ENCODE assay signal across 18 cellular contexts in the genomic region with DNA sequence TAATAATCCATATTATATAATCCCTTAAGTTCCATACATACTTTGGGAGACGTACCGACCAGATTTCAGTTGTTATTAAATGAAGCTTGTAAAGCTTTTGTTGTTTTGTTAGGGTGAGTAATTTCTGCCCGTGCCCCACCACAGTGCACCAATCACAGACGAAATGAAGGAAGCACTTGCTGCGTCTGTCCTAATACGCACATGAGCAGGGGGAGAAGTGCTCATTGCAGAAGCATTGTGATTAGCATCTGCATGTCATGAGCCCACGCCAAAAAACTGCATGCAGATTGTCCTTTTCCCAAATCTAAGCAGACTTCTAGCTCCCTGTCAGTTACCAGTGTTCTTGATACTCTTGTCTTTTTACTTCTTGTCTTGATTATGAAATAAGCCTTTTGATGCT. TPM values are rescaled to one million over a fixed set of nuclear protein-coding genes. Genes with fewer than 3 reads are reported as not detected.
DNase-seq lines count a peak whose midpoint lies in the region; ATAC-seq, FAIRE-seq and TF ChIP-seq lines count a peak whose summit lies in the region.
"Had no signal": no experiment of that assay in that cellular context is flagged by ENCODE, and none has a peak within 500 bp of the region (broad histone marks: within the 10 kb centered on the region; RNA-seq: fewer than 3 reads in every experiment).

No MANE protein-coding gene starts in this region.

- CTCF ChIA-PET in activated naive CD4-positive, alpha-beta T cell treated with anti-CD3 and anti-CD28 coated beads for 36 hours (lab: Charles Lee), result interaction anchor here (0.6 kb wide), 1 partner anchor 12 kb away, joined by 4 read pairs; no protein-coding TSS in a partner anchor
- CTCF ChIA-PET in activated CD8-positive, alpha-beta T cell treated with anti-CD3 and anti-CD28 coated beads for 36 hours (lab: Charles Lee), result interaction anchor here (0.8 to 1.0 kb wide), 2 partner anchors 44 to 270 kb away, joined by 3 to 4 read pairs; no protein-coding TSS in a partner anchor
- CTCF ChIA-PET in MCF 10A (lab: Yijun Ruan, JAX), result interaction anchor here (0.6 kb wide), 1 partner anchor 491 kb away, joined by 5 read pairs; no protein-coding TSS in a partner anchor
- CTCF ChIA-PET in activated CD4-positive, alpha-beta T cell treated with anti-CD3 and anti-CD28 coated beads, Interleukin-2, amount 10 ng/mL, durations not matched to agents 7 days and 5 days (lab: Charles Lee), result interaction anchor here (0.6 to 1.0 kb wide), 3 partner anchors 9 to 31 kb away, joined by 3 read pairs; a partner anchor contains a TSS

- no peak for TF ChIP-seq POLR2A in H54 (IDR thresholded peaks at IDR 0.05; ENCODE audit: low read depth, low read length)

- no peak for TF ChIP-seq CTCF in activated CD8-positive, alpha-beta T cell treated with anti-CD3 and anti-CD28 coated beads for 36 hours (IDR thresholded peaks at IDR 0.05)
- TF ChIP-seq CTCF in MCF 10A (IDR thresholded peaks at IDR 0.05; ENCODE audit: unreplicated experiment), result no peak

- POLR2A ChIA-PET in activated CD8-positive, alpha-beta T cell treated with anti-CD3 and anti-CD28 coated beads for 36 hours (lab: Charles Lee), result interaction anchor here (0.6 to 0.9 kb wide), 2 partner anchors 15 to 62 kb away, joined by 3 read pairs; no protein-coding TSS in a partner anchor
- POLR2A ChIA-PET in MCF 10A (lab: Yijun Ruan, JAX), result interaction anchor here (0.9 to 2.1 kb wide), 4 partner anchors 9 to 62 kb away, joined by 3 to 16 read pairs (median 4); a partner anchor contains a TSS
- POLR2A ChIA-PET in activated CD4-positive, alpha-beta T cell treated with anti-CD3 and anti-CD28 coated beads, Interleukin-2, amount 10 ng/mL, durations not matched to agents 7 days and 5 days (lab: Charles Lee), result no interaction called here

- H3K4me3 Mint-ChIP-seq in activated naive CD4-positive, alpha-beta T cell treated with anti-CD3 and anti-CD28 coated beads for 36 hours, result no peak overlapping the region
- no peak overlapping the region for H3K4me3 Mint-ChIP-seq in activated CD8-positive, alpha-beta T cell treated with anti-CD3 and anti-CD28 coated beads for 36 hours
- no peak overlapping the region for H3K4me3 Mint-ChIP-seq in naive B cell
- no peak overlapping the region for H3K4me3 Mint-ChIP-seq in MCF 10A (ENCODE audit: unreplicated experiment)
- no peak overlapping the region for H3K4me3 Mint-ChIP-seq in activated CD4-positive, alpha-beta T cell treated with anti-CD3 and anti-CD28 coated beads, Interleukin-2, amount 10 ng/mL, durations not matched to agents 7 days and 5 days
- H3K4me3 Mint-ChIP-seq: activated CD4-positive, alpha-beta memory T cell treated with anti-CD3 and anti-CD28 coated beads, Interleukin-2, amount 10 ng/mL, durations not matched to agents 7 days and 5 days; endodermal cell had no signal

- no peak for ATAC-seq in activated naive CD4-positive, alpha-beta T cell treated with anti-CD3 and anti-CD28 coated beads, Interleukin-2, amount 50 U/mL, for 72 hours
- no peak for ATAC-seq in activated CD8-positive, alpha-beta T cell treated with anti-CD3 and anti-CD28 coated beads for 36 hours
- ATAC-seq in naive B cell (ENCODE audit: low read depth in 2 of 2), result no peak
- ATAC-seq in GM18498 (IDR thresholded peaks at IDR 0.05; ENCODE audit: unreplicated experiment), result no peak

- peaks cover 8% of the 10 kb centered on the region for H3K4me1 Mint-ChIP-seq in activated naive CD4-positive, alpha-beta T cell treated with anti-CD3 and anti-CD28 coated beads for 36 hours (ENCODE audit: low read depth)
- H3K4me1 Mint-ChIP-seq in activated CD8-positive, alpha-beta T cell treated with anti-CD3 and anti-CD28 coated beads for 36 hours (ENCODE audit: low read depth), result peaks cover 9% of the 10 kb centered on the region
- peaks cover 16 to 20% (median 19%) of the 10 kb centered on the region in 3 donors for H3K4me1 Mint-ChIP-seq in naive B cell
- H3K4me1 Mint-ChIP-seq in MCF 10A (ENCODE audit: insufficient read depth, unreplicated experiment), result no peaks in the 10 kb centered on the region
- H3K4me1 Mint-ChIP-seq in activated CD4-positive, alpha-beta T cell treated with anti-CD3 and anti-CD28 coated beads, Interleukin-2, amount 10 ng/mL, durations not matched to agents 7 days and 5 days, result peaks cover 23% of the 10 kb centered on the region

- no peak for FAIRE-seq in H54 (lab: Jason Lieb, UNC)
- FAIRE-seq: kidney, TTC549 had no signal

- no peaks in the 10 kb centered on the region for H3K9me3 Mint-ChIP-seq in activated naive CD4-positive, alpha-beta T cell treated with anti-CD3 and anti-CD28 coated beads, Interleukin-2, amount 50 U/mL, for 72 hours
- no peaks in the 10 kb centered on the region for H3K9me3 Mint-ChIP-seq in activated naive CD4-positive, alpha-beta T cell treated with anti-CD3 and anti-CD28 coated beads for 36 hours
- no peaks in the 10 kb centered on the region for H3K9me3 Mint-ChIP-seq in activated CD8-positive, alpha-beta T cell treated with anti-CD3 and anti-CD28 coated beads for 36 hours
- H3K9me3 Mint-ChIP-seq in naive B cell (no peaks in the 10 kb centered on the region), MCF 10A (ENCODE audit: unreplicated experiment) (no peaks in the 10 kb centered on the region)
- no peaks in the 10 kb centered on the region for H3K9me3 Mint-ChIP-seq in activated CD4-positive, alpha-beta T cell treated with anti-CD3 and anti-CD28 coated beads, Interleukin-2, amount 10 ng/mL, durations not matched to agents 7 days and 5 days
- H3K9me3 Mint-ChIP-seq: activated CD4-positive, alpha-beta memory T cell treated with anti-CD3 and anti-CD28 coated beads, Interleukin-2, amount 10 ng/mL, durations not matched to agents 7 days and 5 days; endodermal cell had no signal

- H3K27ac Mint-ChIP-seq in activated naive CD4-positive, alpha-beta T cell treated with anti-CD3 and anti-CD28 coated beads, Interleukin-2, amount 50 U/mL, for 72 hours, result peak overlapping the region; percentile 11 to 81
- no peak overlapping the region for H3K27ac Mint-ChIP-seq in activated naive CD4-positive, alpha-beta T cell treated with anti-CD3 and anti-CD28 coated beads for 36 hours
- H3K27ac Mint-ChIP-seq in activated CD8-positive, alpha-beta T cell treated with anti-CD3 and anti-CD28 coated beads for 36 hours, result peak overlapping the region; percentile 7
- H3K27ac Mint-ChIP-seq in naive B cell (peak overlapping the region in 4 of 6 donors; percentile 26 to 82 (median 68)), MCF 10A (ENCODE audit: low read depth, unreplicated experiment) (no peak overlapping the region)
- H3K27ac Mint-ChIP-seq in activated CD4-positive, alpha-beta T cell treated with anti-CD3 and anti-CD28 coated beads, Interleukin-2, amount 10 ng/mL, durations not matched to agents 7 days and 5 days, result no peak overlapping the region

- no peaks in the 10 kb centered on the region for H3K27me3 Mint-ChIP-seq in activated naive CD4-positive, alpha-beta T cell treated with anti-CD3 and anti-CD28 coated beads for 36 hours (ENCODE audit: low read depth)
- H3K27me3 Mint-ChIP-seq in activated CD8-positive, alpha-beta T cell treated with anti-CD3 and anti-CD28 coated beads for 36 hours, result no peaks in the 10 kb centered on the region
- H3K27me3 Mint-ChIP-seq in naive B cell (no peaks in the 10 kb centered on the region), MCF 10A (ENCODE audit: insufficient read depth, unreplicated experiment) (no peaks in the 10 kb centered on the region)
- H3K27me3 Mint-ChIP-seq in activated CD4-positive, alpha-beta T cell treated with anti-CD3 and anti-CD28 coated beads, Interleukin-2, amount 10 ng/mL, durations not matched to agents 7 days and 5 days, result no peaks in the 10 kb centered on the region
- H3K27me3 Mint-ChIP-seq: activated CD4-positive, alpha-beta memory T cell treated with anti-CD3 and anti-CD28 coated beads, Interleukin-2, amount 10 ng/mL, durations not matched to agents 7 days and 5 days had no signal

- no peak for DNase-seq in activated naive CD4-positive, alpha-beta T cell treated with anti-CD3 and anti-CD28 coated beads, Interleukin-2, amount 50 U/mL, for 72 hours (ENCODE audit: low spot score in 2 of 2)
- DNase-seq in activated naive CD4-positive, alpha-beta T cell treated with anti-CD3 and anti-CD28 coated beads for 36 hours, result no peak
- no peak for DNase-seq in activated CD8-positive, alpha-beta T cell treated with anti-CD3 and anti-CD28 coated beads for 36 hours
- DNase-seq in naive B cell, result no peak
- no peak for DNase-seq in H54 (ENCODE audit: insufficient read length, low spot score)
- no peak for DNase-seq in MCF 10A (ENCODE audit: unreplicated experiment)
- DNase-seq in activated CD4-positive, alpha-beta T cell treated with anti-CD3 and anti-CD28 coated beads, Interleukin-2, amount 10 ng/mL, durations not matched to agents 7 days and 5 days, result no peak
- DNase-seq: activated CD4-positive, alpha-beta memory T cell treated with anti-CD3 and anti-CD28 coated beads, Interleukin-2, amount 10 ng/mL, durations not matched to agents 7 days and 5 days; aorta; EL; endodermal cell; hippocampal formation; kidney; NCI-H1694 treated with DMSO at 0.1 percent for 48 hours; NCI-H345; right cardiac atrium had no signal

- intact Hi-C loops in activated naive CD4-positive, alpha-beta T cell treated with anti-CD3 and anti-CD28 coated beads for 36 hours (cut with micrococcal nuclease), result no loop called here
- intact Hi-C loops in activated CD8-positive, alpha-beta T cell treated with anti-CD3 and anti-CD28 coated beads for 36 hours (cut with micrococcal nuclease), result no loop called here
- intact Hi-C loops in MCF 10A (cut with micrococcal nuclease), result no loop called here

- BruUV-seq in MCF 10A (replicated peaks; lab: Mats Ljungman, UMichigan), result no TSS peak

- peaks cover 4 to 19% of the 10 kb centered on the region in 2 donors for H3K36me3 Mint-ChIP-seq in activated naive CD4-positive, alpha-beta T cell treated with anti-CD3 and anti-CD28 coated beads, Interleukin-2, amount 50 U/mL, for 72 hours
- peaks cover 26% of the 10 kb centered on the region for H3K36me3 Mint-ChIP-seq in activated naive CD4-positive, alpha-beta T cell treated with anti-CD3 and anti-CD28 coated beads for 36 hours (ENCODE audit: low read depth)
- H3K36me3 Mint-ChIP-seq in activated CD8-positive, alpha-beta T cell treated with anti-CD3 and anti-CD28 coated beads for 36 hours (ENCODE audit: low read depth), result peaks cover 40% of the 10 kb centered on the region
- H3K36me3 Mint-ChIP-seq in naive B cell, result peaks cover 8 to 27% of the 10 kb centered on the region in 2 donors
- peaks cover 91% of the 10 kb centered on the region for H3K36me3 Mint-ChIP-seq in MCF 10A (ENCODE audit: insufficient read depth, unreplicated experiment)
- peaks cover 38% of the 10 kb centered on the region for H3K36me3 Mint-ChIP-seq in activated CD4-positive, alpha-beta T cell treated with anti-CD3 and anti-CD28 coated beads, Interleukin-2, amount 10 ng/mL, durations not matched to agents 7 days and 5 days (ENCODE audit: low read depth)

RNA-seq across cellular contexts. Expression of a gene that starts 15.5 kb away (rescaled TPM):
- total RNA-seq in activated naive CD4-positive, alpha-beta T cell treated with anti-CD3 and anti-CD28 coated beads, Interleukin-2, amount 50 U/mL, for 72 hours, result 10 to 100 TPM; 59.1 to 99.9 TPM
- 10 to 100 TPM; 90.1 to 93.3 TPM for total RNA-seq in activated naive CD4-positive, alpha-beta T cell treated with anti-CD3 and anti-CD28 coated beads for 36 hours
- total RNA-seq in activated CD8-positive, alpha-beta T cell treated with anti-CD3 and anti-CD28 coated beads for 36 hours, result 10 to 100 TPM; 90.4 to 92.8 TPM
- polyA plus RNA-seq in naive B cell (ENCODE audit: low read depth in 6 of 6), result 100 to 1,000 TPM in 5 of 6 donors, 10 to 100 TPM in 1; 92.5 to 178 (median 151) TPM
- total RNA-seq in MCF 10A (2022), result 46.7 and 71.3 TPM in 2 replicates
- total RNA-seq in activated CD4-positive, alpha-beta T cell treated with anti-CD3 and anti-CD28 coated beads, Interleukin-2, amount 10 ng/mL, durations not matched to agents 7 days and 5 days, result 10 to 100 TPM; 71.5 to 81.1 TPM

Comparison
In these comparisons a context has a peak if more than half of its experiments do, and no peak if none do; other contexts are left out.
1. H3K27ac Mint-ChIP-seq: peak in activated naive CD4-positive, alpha-beta T cell treated with anti-CD3 and anti-CD28 coated beads, Interleukin-2, amount 50 U/mL, for 72 hours (2 of 2), activated CD8-positive, alpha-beta T cell treated with anti-CD3 and anti-CD28 coated beads for 36 hours (single experiment) and naive B cell (4 of 6); none in activated naive CD4-positive, alpha-beta T cell treated with anti-CD3 and anti-CD28 coated beads for 36 hours (single experiment), MCF 10A (single experiment) and activated CD4-positive, alpha-beta T cell treated with anti-CD3 and anti-CD28 coated beads, Interleukin-2, amount 10 ng/mL, durations not matched to agents 7 days and 5 days (single experiment).